In the genomic region with DNA sequence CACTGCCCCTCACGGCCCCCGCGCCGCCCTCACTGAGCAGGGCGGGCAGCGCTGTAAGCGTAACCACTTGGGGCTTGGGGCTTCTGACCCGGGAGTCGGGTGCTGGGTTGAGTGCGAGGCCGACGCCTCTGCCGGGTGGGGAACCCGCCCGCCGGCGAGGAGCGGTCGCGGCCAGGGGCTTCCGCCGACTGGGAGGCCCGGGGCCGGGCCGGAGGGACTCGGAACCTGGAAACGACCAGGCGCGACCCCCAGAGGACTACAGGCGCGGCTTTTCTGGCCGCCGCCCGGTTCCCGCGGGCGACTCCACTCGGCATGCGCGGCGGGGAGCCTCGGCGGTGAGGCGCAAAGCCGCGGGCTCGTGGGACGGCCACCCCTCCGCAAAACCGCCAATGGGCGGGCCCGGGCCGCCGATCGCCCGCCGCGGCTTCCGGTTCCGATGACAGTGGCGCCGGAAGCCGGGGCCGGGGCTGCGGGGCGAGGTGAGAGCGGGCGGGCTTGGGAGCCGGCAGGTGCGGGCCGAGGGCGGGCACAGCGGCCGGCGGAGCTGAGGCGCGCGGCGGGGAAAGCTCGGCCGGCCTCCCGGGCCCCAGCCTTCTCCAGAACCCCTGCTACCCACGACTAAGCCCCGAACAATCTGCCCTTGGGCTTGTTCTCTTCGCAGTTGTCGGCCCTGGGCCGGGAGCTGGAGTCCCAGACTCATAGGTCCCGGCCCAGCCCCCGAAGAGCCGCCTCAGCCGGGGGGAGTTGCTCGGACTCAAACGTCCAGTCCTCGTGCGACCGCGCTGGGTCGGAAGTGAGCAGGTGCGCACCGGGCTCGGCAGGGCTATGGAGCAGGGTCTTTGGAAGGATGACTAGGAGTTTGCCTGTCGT, we compare ENCODE assay signal across 8 cellular contexts. TPM values are rescaled to one million over a fixed set of nuclear protein-coding genes. Genes with fewer than 3 reads are reported as not detected.
DNase-seq lines count a peak whose midpoint lies in the region; ATAC-seq and TF ChIP-seq lines count a peak whose summit lies in the region.

A gene with protein sequence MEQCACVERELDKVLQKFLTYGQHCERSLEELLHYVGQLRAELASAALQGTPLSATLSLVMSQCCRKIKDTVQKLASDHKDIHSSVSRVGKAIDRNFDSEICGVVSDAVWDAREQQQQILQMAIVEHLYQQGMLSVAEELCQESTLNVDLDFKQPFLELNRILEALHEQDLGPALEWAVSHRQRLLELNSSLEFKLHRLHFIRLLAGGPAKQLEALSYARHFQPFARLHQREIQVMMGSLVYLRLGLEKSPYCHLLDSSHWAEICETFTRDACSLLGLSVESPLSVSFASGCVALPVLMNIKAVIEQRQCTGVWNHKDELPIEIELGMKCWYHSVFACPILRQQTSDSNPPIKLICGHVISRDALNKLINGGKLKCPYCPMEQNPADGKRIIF (plus strand): TSS at position 439 of the 870 bp plus-strand sequence. CDS start 7,106 bp downstream, outside the sequence.

- DNase-seq in AG20443 (ENCODE audit: low spot score) (peak; percentile 97), NCI-H510A treated with DMSO at 0.1 percent for 48 hours (lab: John Stamatoyannopoulos, UW) (peak; percentile 54), colonic mucosa (peak; percentile 87)
- peak; percentile 89 for DNase-seq in activated CD4-positive, alpha-beta T cell treated with anti-CD3 and anti-CD28 coated beads for 48 hours
- peak; percentile 68 to 83 (median 74) for DNase-seq in stimulated activated CD4-positive, alpha-beta T cell treated with anti-CD3 and anti-CD28 coated beads, Interleukin-1b, Interleukin-23, amount 100 ng/mL, for 24 hours (ENCODE audit: low read depth in 4 of 4, low spot score in 1 of 4)

- H3K36me3 ChIP-seq in colonic mucosa, result no peaks in the 10 kb centered on the region

- no peak for TF ChIP-seq CTCF in colonic mucosa (IDR thresholded peaks at IDR 0.05)

- H3K9ac ChIP-seq in colonic mucosa (ENCODE audit: low read depth in 2 of 2, low read length in 2 of 2), result peak within 1 kb of the TSS; percentile 82 to 91

- peaks cover 6% of the 10 kb centered on the region for H3K4me1 ChIP-seq in colonic mucosa

- H3K27ac ChIP-seq in colonic mucosa (peak within 1 kb of the TSS; percentile 96), layer of hippocampus (ENCODE audit: low read depth, low read length) (peak within 1 kb of the TSS; percentile 78)

- ATAC-seq in GM19025 (IDR thresholded peaks at IDR 0.05; ENCODE audit: low read depth, unreplicated experiment), result peak; percentile 91
- peak; percentile 87 for ATAC-seq in HG03196 (IDR thresholded peaks at IDR 0.05; ENCODE audit: unreplicated experiment)

- H3K27me3 ChIP-seq in colonic mucosa (no peaks in the 10 kb centered on the region), layer of hippocampus (ENCODE audit: control insufficient read depth, insufficient read depth, low read length) (no peaks in the 10 kb centered on the region)

- peak within 1 kb of the TSS; percentile 97 for H3K4me3 ChIP-seq in colonic mucosa

- intact Hi-C loops in colonic mucosa (cut with DNase I), result no loop called here

- no peaks in the 10 kb centered on the region for H3K9me3 ChIP-seq in colonic mucosa

RNA-seq across cellular contexts. Expression of the gene that starts here (rescaled TPM):
- total RNA-seq in colonic mucosa, result 10 to 100 TPM; 31.9 to 50.1 TPM

Comparison
In these comparisons a context has a peak if more than half of its experiments do, and no peak if none do; other contexts are left out.
1. Peak in every context shown above with its lines: DNase-seq, ATAC-seq, H3K4me3 ChIP-seq and H3K27ac ChIP-seq.